ENCODE assay signal across 1 cellular context in genomic region chr5:62208218-62208852, GRCh38.
TF ChIP-seq lines count a peak whose summit lies in the region.

No MANE protein-coding gene starts in this region.

TF ChIP-seq in HepG2, 621 proteins besides CTCF, POLR2A, EP300 and RAD21 (continued from another document and continues in another):
- TF ChIP-seq HNF1A (IDR thresholded peaks at IDR 0.05; ENCODE audit: low read depth) = no peak
- TF ChIP-seq HNF1A (CRISPR knock-in tag; IDR thresholded peaks at IDR 0.05; ENCODE audit: borderline replicate concordance) = no peak
- no peak for TF ChIP-seq ZNF75D (CRISPR knock-in tag; IDR thresholded peaks at IDR 0.05; ENCODE audit: borderline replicate concordance)
- TF ChIP-seq HNRNPL (IDR thresholded peaks at IDR 0.05; ENCODE audit: low read depth, low read length) = no peak
- TF ChIP-seq SOX5 (CRISPR knock-in tag; IDR thresholded peaks at IDR 0.05; ENCODE audit: borderline replicate concordance) = peak; percentile 23; the same call in 1 of the 2 replicates
- no peak for TF ChIP-seq PHF20 (CRISPR knock-in tag; IDR thresholded peaks at IDR 0.05)
- no peak for TF ChIP-seq CENPX (CRISPR knock-in tag; IDR thresholded peaks at IDR 0.05)
- no peak for TF ChIP-seq ZNF263 (CRISPR knock-in tag; IDR thresholded peaks at IDR 0.05)
- no peak for TF ChIP-seq ZNF709 (CRISPR knock-in tag; IDR thresholded peaks at IDR 0.05)
- TF ChIP-seq ZFYVE20 (CRISPR knock-in tag; IDR thresholded peaks at IDR 0.05; ENCODE audit: borderline replicate concordance, low read depth) = no peak
- no peak for TF ChIP-seq ZNF329 (CRISPR knock-in tag; IDR thresholded peaks at IDR 0.05; ENCODE audit: low read depth)
- TF ChIP-seq HES4 (CRISPR knock-in tag; IDR thresholded peaks at IDR 0.05; ENCODE audit: borderline replicate concordance) = no peak
- no peak for TF ChIP-seq DNMT1 (CRISPR knock-in tag; IDR thresholded peaks at IDR 0.05)
- TF ChIP-seq RFXANK (CRISPR knock-in tag; IDR thresholded peaks at IDR 0.05) = no peak
- no peak for TF ChIP-seq ZNF3 (CRISPR knock-in tag; IDR thresholded peaks at IDR 0.05)
- TF ChIP-seq FIP1L1 (IDR thresholded peaks at IDR 0.05; ENCODE audit: borderline replicate concordance, insufficient read depth, low read depth, low read length) = no peak
- no peak for TF ChIP-seq JARID2 (CRISPR knock-in tag; IDR thresholded peaks at IDR 0.05; ENCODE audit: insufficient replicate concordance)
- TF ChIP-seq GZF1 (CRISPR knock-in tag; IDR thresholded peaks at IDR 0.05) = no peak
- TF ChIP-seq ZNF318 (CRISPR knock-in tag; IDR thresholded peaks at IDR 0.05) = no peak
- no peak for TF ChIP-seq ZNF766 (CRISPR knock-in tag; IDR thresholded peaks at IDR 0.05; ENCODE audit: borderline replicate concordance)
- no peak for TF ChIP-seq CEBPZ (IDR thresholded peaks at IDR 0.05; ENCODE audit: low read length)
- no peak for TF ChIP-seq NFRKB (IDR thresholded peaks at IDR 0.05)
- TF ChIP-seq MLX (CRISPR knock-in tag; IDR thresholded peaks at IDR 0.05) = peak; percentile 78; the same call in 1 of the 2 replicates
- no peak for TF ChIP-seq AGO2 (optimal IDR thresholded peaks at IDR 0.05; ENCODE audit: low read depth, low read length)
- no peak for TF ChIP-seq ZNF556 (CRISPR knock-in tag; IDR thresholded peaks at IDR 0.05; ENCODE audit: borderline replicate concordance)
- TF ChIP-seq ZNF558 (CRISPR knock-in tag; IDR thresholded peaks at IDR 0.05; ENCODE audit: borderline replicate concordance) = no peak
- TF ChIP-seq ATF7 (IDR thresholded peaks at IDR 0.05) = no peak
- no peak for TF ChIP-seq ATF7 (CRISPR knock-in tag; IDR thresholded peaks at IDR 0.05)
- peak; percentile 100 for TF ChIP-seq ZNF205 (CRISPR knock-in tag; IDR thresholded peaks at IDR 0.05)
- no peak for TF ChIP-seq HMGXB3 (CRISPR knock-in tag; IDR thresholded peaks at IDR 0.05; ENCODE audit: borderline replicate concordance)
- TF ChIP-seq ZNF503 (CRISPR knock-in tag; IDR thresholded peaks at IDR 0.05) = no peak
- no peak for TF ChIP-seq ATF4 (CRISPR knock-in tag; IDR thresholded peaks at IDR 0.05)
- TF ChIP-seq ZNF484 (CRISPR knock-in tag; IDR thresholded peaks at IDR 0.05; ENCODE audit: borderline replicate concordance, low read depth) = no peak
- TF ChIP-seq EEA1 (CRISPR knock-in tag; IDR thresholded peaks at IDR 0.05; ENCODE audit: borderline replicate concordance) = no peak
- no peak for TF ChIP-seq MBD4 (IDR thresholded peaks at IDR 0.05; ENCODE audit: borderline replicate concordance, low read length)
